25 cellular contexts compared by ENCODE assay signal in genomic region chr9:87447547-87448432, GRCh38. TPM values are rescaled to one million over a fixed set of nuclear protein-coding genes. Genes with fewer than 3 reads are reported as not detected.
DNase-seq lines count a peak whose midpoint lies in the region; ATAC-seq and TF ChIP-seq lines count a peak whose summit lies in the region.
"Had no signal": no experiment of that assay in that cellular context is flagged by ENCODE, and none has a peak within 500 bp of the region (broad histone marks: within the 10 kb centered on the region; RNA-seq: fewer than 3 reads in every experiment).

No MANE protein-coding gene starts in this region.

- H3K9me3 ChIP-seq in left lung (no peaks in the 10 kb centered on the region), stomach (no peaks in the 10 kb centered on the region)
- H3K9me3 ChIP-seq: esophagus squamous epithelium, left ventricle myocardium inferior, SJSA1, testis had no signal

- DNase-seq in natural killer cell (no peak), astrocyte of the spinal cord (ENCODE audit: low read depth, low spot score) (peak; percentile 3), left lung (no peak), stomach (no peak)
- DNase-seq in natural killer cell treated with Interleukin-12 subunit alpha and Interleukin-12 subunit beta and Interleukin-15 and Interleukin-18, amount 100 ng/mL, for 72 hours (ENCODE audit: low spot score) = no peak
- no peak for DNase-seq in activated CD4-positive, alpha-beta T cell treated with anti-CD3 and anti-CD28 coated beads, Interleukin-2, amount 10 ng/mL, durations not matched to agents 24 days and 14 days
- DNase-seq: activated CD4-positive, alpha-beta T cell treated with anti-CD3 and anti-CD28 coated beads for 1 hour; activated CD8-positive, alpha-beta T cell treated with anti-CD3 and anti-CD28 coated beads for 36 hours; anterior cingulate cortex; caudate nucleus; DMS79 treated with DMSO at 0.1 percent for 48 hours; esophagus squamous epithelium; GF-D8; left ventricle myocardium inferior; NCI-H2171 treated with DMSO at 0.1 percent for 48 hours; NCI-H69; occipital lobe; RPMI8226; stimulated activated naive CD4-positive, alpha-beta T cell treated with Interleukin-2 at 50 U/mL for 16 hours; testis had no signal

- no peak overlapping the region for H3K27ac ChIP-seq in left lung
- no peak overlapping the region for H3K27ac ChIP-seq in stomach
- H3K27ac ChIP-seq: esophagus squamous epithelium, left ventricle myocardium inferior, SJSA1, testis had no signal

- H3K27me3 ChIP-seq in left lung (no peaks in the 10 kb centered on the region), stomach (no peaks in the 10 kb centered on the region)
- H3K27me3 ChIP-seq: esophagus squamous epithelium, SJSA1, testis had no signal

- H3K4me1 ChIP-seq in left lung (no peaks in the 10 kb centered on the region), stomach (peaks cover 0 to 10% (median 8%) of the 10 kb centered on the region in 4 donors)
- H3K4me1 ChIP-seq: esophagus squamous epithelium, left ventricle myocardium inferior, testis had no signal

- no peaks in the 10 kb centered on the region for H3K27me3 Mint-ChIP-seq in natural killer cell (ENCODE audit: low read depth in 2 of 2)
- peaks cover 0 to 7% of the 10 kb centered on the region in 2 donors for H3K27me3 Mint-ChIP-seq in natural killer cell treated with Interleukin-12 subunit alpha and Interleukin-12 subunit beta and Interleukin-15 and Interleukin-18, amount 100 ng/mL, for 72 hours
- H3K27me3 Mint-ChIP-seq in activated CD4-positive, alpha-beta T cell treated with anti-CD3 and anti-CD28 coated beads, Interleukin-2, amount 10 ng/mL, durations not matched to agents 24 days and 14 days = no peaks in the 10 kb centered on the region
- H3K27me3 Mint-ChIP-seq: activated CD8-positive, alpha-beta T cell treated with anti-CD3 and anti-CD28 coated beads for 36 hours had no signal

- H3K4me3 ChIP-seq in astrocyte of the spinal cord (ENCODE audit: low read depth, low read length) (no peak overlapping the region), left lung (no peak overlapping the region), stomach (no peak overlapping the region)
- H3K4me3 ChIP-seq: esophagus squamous epithelium, left ventricle myocardium inferior, SJSA1, testis had no signal

- H3K36me3 Mint-ChIP-seq in natural killer cell = no peaks in the 10 kb centered on the region
- no peaks in the 10 kb centered on the region for H3K36me3 Mint-ChIP-seq in natural killer cell treated with Interleukin-12 subunit alpha and Interleukin-12 subunit beta and Interleukin-15 and Interleukin-18, amount 100 ng/mL, for 72 hours
- H3K36me3 Mint-ChIP-seq in activated CD4-positive, alpha-beta T cell treated with anti-CD3 and anti-CD28 coated beads, Interleukin-2, amount 10 ng/mL, durations not matched to agents 24 days and 14 days (ENCODE audit: low read depth) = no peaks in the 10 kb centered on the region
- H3K36me3 Mint-ChIP-seq: activated naive CD4-positive, alpha-beta T cell treated with anti-CD3 and anti-CD28 coated beads, Interleukin-2, amount 50 U/mL, for 72 hours had no signal

- TF ChIP-seq POLR2A in stomach (IDR thresholded peaks at IDR 0.05) = no peak

- in situ Hi-C loops in astrocyte of the spinal cord (cut with HindIII; ENCODE audit: low sequenced_read_pairs) = no loop called here

- H3K4me3 Mint-ChIP-seq in natural killer cell = peak overlapping the region; percentile 40
- H3K4me3 Mint-ChIP-seq in natural killer cell treated with Interleukin-12 subunit alpha and Interleukin-12 subunit beta and Interleukin-15 and Interleukin-18, amount 100 ng/mL, for 72 hours = no peak overlapping the region
- no peak overlapping the region for H3K4me3 Mint-ChIP-seq in activated CD4-positive, alpha-beta T cell treated with anti-CD3 and anti-CD28 coated beads, Interleukin-2, amount 10 ng/mL, durations not matched to agents 24 days and 14 days
- H3K4me3 Mint-ChIP-seq: activated CD8-positive, alpha-beta T cell treated with anti-CD3 and anti-CD28 coated beads for 36 hours; T-helper 1 cell treated with Interleukin-12 subunit alpha and Interleukin-12 subunit beta and Interleukin-4 antibody, amounts not matched to agents 30 μg/mL and 1 μg/mL, for 36 hours had no signal

- no peaks in the 10 kb centered on the region for H3K9me3 Mint-ChIP-seq in natural killer cell
- peaks cover 3% of the 10 kb centered on the region for H3K9me3 Mint-ChIP-seq in natural killer cell treated with Interleukin-12 subunit alpha and Interleukin-12 subunit beta and Interleukin-15 and Interleukin-18, amount 100 ng/mL, for 72 hours
- H3K9me3 Mint-ChIP-seq in activated CD4-positive, alpha-beta T cell treated with anti-CD3 and anti-CD28 coated beads, Interleukin-2, amount 10 ng/mL, durations not matched to agents 24 days and 14 days = no peaks in the 10 kb centered on the region
- H3K9me3 Mint-ChIP-seq: activated CD8-positive, alpha-beta T cell treated with anti-CD3 and anti-CD28 coated beads for 36 hours; activated T-helper 2 cell treated with anti-CD3 and anti-CD28 coated beads, Interferon-gamma antibody, Interleukin-2, Interleukin-4, amounts not matched to agents 10 μg/mL and 5 μg/mL and 100 μg/mL, durations not matched to agents 14 hours and 24 hours and 36 hours; T-helper 1 cell treated with Interleukin-12 subunit alpha and Interleukin-12 subunit beta and Interleukin-4 antibody, amounts not matched to agents 30 μg/mL and 1 μg/mL, for 36 hours had no signal

- no peak for TF ChIP-seq EP300 in stomach (IDR thresholded peaks at IDR 0.05)

- no peaks in the 10 kb centered on the region for H3K36me3 ChIP-seq in left lung
- no peaks in the 10 kb centered on the region for H3K36me3 ChIP-seq in stomach
- H3K36me3 ChIP-seq: esophagus squamous epithelium, left ventricle myocardium inferior, SJSA1 had no signal

- ATAC-seq in natural killer cell = no peak
- no peak for ATAC-seq in natural killer cell treated with Interleukin-12 subunit alpha and Interleukin-12 subunit beta and Interleukin-15 and Interleukin-18, amount 100 ng/mL, for 72 hours
- ATAC-seq in left lung = peak; percentile 47
- ATAC-seq in GM19023 (IDR thresholded peaks at IDR 0.05; ENCODE audit: unreplicated experiment) = no peak
- ATAC-seq: activated CD8-positive, alpha-beta T cell treated with anti-CD3 and anti-CD28 coated beads for 36 hours; activated naive CD4-positive, alpha-beta T cell treated with anti-CD3 and anti-CD28 coated beads, Interleukin-2, amount 50 U/mL, for 72 hours had no signal

- whole genome bisulfite sequencing in stomach, 5 donors = 39 to 58% (median 57%) methylated on average over 11 of the region's 11 CpGs

- H3K27ac Mint-ChIP-seq in natural killer cell = no peak overlapping the region
- H3K27ac Mint-ChIP-seq in natural killer cell treated with Interleukin-12 subunit alpha and Interleukin-12 subunit beta and Interleukin-15 and Interleukin-18, amount 100 ng/mL, for 72 hours = peak overlapping the region in 1 of 2 donors; percentile 24
- no peak overlapping the region for H3K27ac Mint-ChIP-seq in activated CD4-positive, alpha-beta T cell treated with anti-CD3 and anti-CD28 coated beads, Interleukin-2, amount 10 ng/mL, durations not matched to agents 24 days and 14 days
- H3K27ac Mint-ChIP-seq: activated CD8-positive, alpha-beta T cell treated with anti-CD3 and anti-CD28 coated beads for 36 hours; activated naive CD4-positive, alpha-beta T cell treated with anti-CD3 and anti-CD28 coated beads, Interleukin-2, amount 50 U/mL, for 72 hours; activated T-helper 2 cell treated with anti-CD3 and anti-CD28 coated beads, Interferon-gamma antibody, Interleukin-2, Interleukin-4, amounts not matched to agents 10 μg/mL and 5 μg/mL and 100 μg/mL, durations not matched to agents 14 hours and 24 hours and 36 hours; T-helper 1 cell treated with Interleukin-12 subunit alpha and Interleukin-12 subunit beta and Interleukin-4 antibody, amounts not matched to agents 30 μg/mL and 1 μg/mL, for 36 hours had no signal

- peaks cover 17 to 32% of the 10 kb centered on the region in 2 donors for H3K4me1 Mint-ChIP-seq in natural killer cell
- H3K4me1 Mint-ChIP-seq in natural killer cell treated with Interleukin-12 subunit alpha and Interleukin-12 subunit beta and Interleukin-15 and Interleukin-18, amount 100 ng/mL, for 72 hours (ENCODE audit: low read depth in 2 of 2) = peaks cover 11 to 31% of the 10 kb centered on the region in 2 donors
- H3K4me1 Mint-ChIP-seq in activated CD4-positive, alpha-beta T cell treated with anti-CD3 and anti-CD28 coated beads, Interleukin-2, amount 10 ng/mL, durations not matched to agents 24 days and 14 days = no peaks in the 10 kb centered on the region

- no peak for TF ChIP-seq CTCF in natural killer cell (IDR thresholded peaks at IDR 0.05)
- TF ChIP-seq CTCF in astrocyte of the spinal cord (IDR thresholded peaks at IDR 0.05; ENCODE audit: low read depth, low read length) = no peak
- no peak for TF ChIP-seq CTCF in left lung (IDR thresholded peaks at IDR 0.05)
- no peak for TF ChIP-seq CTCF in stomach (IDR thresholded peaks at IDR 0.05)

- intact Hi-C loops in natural killer cell (cut with micrococcal nuclease) (no loop called here), left lung (cut with DNase I) (no loop called here), stomach (cut with DNase I; ENCODE audit: low total_unique reads) (no loop called here)
- intact Hi-C loops in activated CD4-positive, alpha-beta T cell treated with anti-CD3 and anti-CD28 coated beads, Interleukin-2, amount 10 ng/mL, durations not matched to agents 24 days and 14 days (cut with micrococcal nuclease) = no loop called here

RNA-seq across cellular contexts. Expression of gene DAPK1, which starts 49.9 kb away (rescaled TPM):
- 10 to 100 TPM; 12.2 to 26.5 (median 22.7) TPM for total RNA-seq in natural killer cell
- total RNA-seq in natural killer cell treated with Interleukin-12 subunit alpha and Interleukin-12 subunit beta and Interleukin-15 and Interleukin-18, amount 100 ng/mL, for 72 hours = 10 to 100 TPM in 1 of 2 donors, 1 to 10 TPM in 1; 8.5 to 31.7 TPM
- total RNA-seq in left lung = 100 to 1,000 TPM in 1 of 2 donors, 10 to 100 TPM in 1; 78.2 to 123 TPM
- 2.2 and 3.6 TPM in 2 replicates for total RNA-seq in activated CD4-positive, alpha-beta T cell treated with anti-CD3 and anti-CD28 coated beads, Interleukin-2, amount 10 ng/mL, durations not matched to agents 24 days and 14 days
- total RNA-seq in stomach = 10 to 100 TPM; 40.3 to 88.7 (median 63.0) TPM
- polyA plus RNA-seq in stomach = 10 to 100 TPM in 1 of 3 donors, 1 to 10 TPM in 2; 9.0 to 11.5 (median 9.4) TPM
